ENCODE assay signal across 8 cellular contexts in genomic region chr10:11472158-11472753, GRCh38.
A peak's percentile ranks its signal among the peaks of the same experiment; 100 is the strongest.
DNase-seq lines count a peak whose midpoint lies in the region; ATAC-seq and TF ChIP-seq lines count a peak whose summit lies in the region.

No MANE protein-coding gene starts in this region.

- no peaks in the 10 kb centered on the region for H3K79me2 ChIP-seq in Loucy (ENCODE audit: insufficient read depth, low read length)

- H3F3A ChIP-seq in Loucy (ENCODE audit: low read depth), result no peaks in the 10 kb centered on the region

- peaks cover 6% of the 10 kb centered on the region for H3K4me1 ChIP-seq in Loucy (ENCODE audit: insufficient read depth, low read length, poor library complexity, severe bottlenecking)

- H3K36me3 ChIP-seq in Loucy (ENCODE audit: insufficient read depth, low read length), result peaks cover 22% of the 10 kb centered on the region; the same call in 1 of the 2 replicates

- no peaks in the 10 kb centered on the region for H3K9me3 ChIP-seq in Loucy (ENCODE audit: insufficient read depth, low read depth, low read length)

- no peaks in the 10 kb centered on the region for H3K27me3 ChIP-seq in Loucy (ENCODE audit: insufficient read depth, low read length, poor library complexity, severe bottlenecking)

- H2AFZ ChIP-seq in Loucy (ENCODE audit: low read length), result no peak overlapping the region

- H3K9me2 ChIP-seq in Loucy (replicated peaks; ENCODE audit: low read depth, low read length), result no peaks in the 10 kb centered on the region

- no peak overlapping the region for H3K4me2 ChIP-seq in Loucy (ENCODE audit: low read depth, low read length, poor library complexity, severe bottlenecking)

- in situ Hi-C loops in astrocyte of the cerebellum (cut with HindIII; ENCODE audit: low sequenced_read_pairs), result no loop called here

- peak; percentile 64 for ATAC-seq in GM21528 (IDR thresholded peaks at IDR 0.05; ENCODE audit: low FRiP score, unreplicated experiment)

- DNase-seq in DMS79 (lab: John Stamatoyannopoulos, UW) (peak; percentile 11), T-helper 22 cell (ENCODE audit: low read depth) (peak; percentile 25), astrocyte of the cerebellum (ENCODE audit: low read depth) (peak; percentile 20), iPS DF 19.7 (ENCODE audit: low read depth, low spot score) (peak; percentile 25), NCI-H2029 (lab: John Stamatoyannopoulos, UW) (no peak)
- DNase-seq in stimulated activated CD4-positive, alpha-beta T cell treated with anti-CD3 and anti-CD28 coated beads, Interleukin-12 subunit alpha, Interleukin-12 subunit beta, amount 100 ng/mL, for 48 hours (ENCODE audit: low read depth in 2 of 3, low spot score in 1 of 3), result peak; percentile 58 to 77 (median 58)

- no peaks in the 10 kb centered on the region for H4K20me1 ChIP-seq in Loucy (ENCODE audit: insufficient read depth, low read length, poor library complexity, severe bottlenecking)

- no peak overlapping the region for H3K4me3 ChIP-seq in Loucy (ENCODE audit: low read length, poor library complexity, severe bottlenecking)
- no peak overlapping the region for H3K4me3 ChIP-seq in astrocyte of the cerebellum (ENCODE audit: low read depth, low read length)

- H3K9ac ChIP-seq in Loucy (ENCODE audit: low read depth, low read length, poor library complexity, severe bottlenecking), result no peak overlapping the region

- TF ChIP-seq CTCF in Loucy (conservative IDR thresholded peaks at IDR 0.05; ENCODE audit: low read length), result peak; percentile 94
- peak; percentile 89 for TF ChIP-seq CTCF in astrocyte of the cerebellum (IDR thresholded peaks at IDR 0.05; ENCODE audit: low read depth, low read length, missing control alignments)
